Comparison of ENCODE assay signal across 1 cellular context in genomic region chr12:120602416-120602815, GRCh38.
TF ChIP-seq lines count a peak whose summit lies in the region.
"Not testable (repeated sequence)": the region's sequence is repeated elsewhere in the genome, so short reads cannot be mapped to it uniquely, and the experiment has no call there.

No MANE protein-coding gene starts in this region.

TF ChIP-seq in K562, 482 proteins besides CTCF, POLR2A, EP300 and RAD21 (continued from another document):
- TF ChIP-seq NFE2 (IDR thresholded peaks at IDR 0.05; ENCODE audit: low read depth) (peak; percentile 85), ZBTB7A (IDR thresholded peaks at IDR 0.05; ENCODE audit: borderline replicate concordance, control insufficient read depth, low read depth, low read length) (peak; percentile 32; the same call in 1 of the 2 replicates), PKNOX1 (IDR thresholded peaks at IDR 0.05) (0 out of 2 replicates have a peak, but pooled peaks have one; percentile 7), CEBPB (tag; IDR thresholded peaks at IDR 0.05) (peak; percentile 77), C11orf30 (IDR thresholded peaks at IDR 0.05; ENCODE audit: low read depth) (peak; percentile 15; the same call in 1 of the 2 replicates), FOSL1 (tag; conservative IDR thresholded peaks at IDR 0.05) (peak; percentile 50), CEBPG (tag; conservative IDR thresholded peaks at IDR 0.05 in 1 of 2, IDR thresholded peaks at IDR 0.05 in 1 of 2) (peak in 1 of 2 experiments; percentile 38; a peak in 1 of 4 replicates), ZNF384 (IDR thresholded peaks at IDR 0.05; ENCODE audit: low read depth, low read length) (peak; percentile 86), MAFK (IDR thresholded peaks at IDR 0.05; ENCODE audit: low read length) (peak; percentile 72), MAFF (IDR thresholded peaks at IDR 0.05; ENCODE audit: low read length) (peak; percentile 71), MAFG (tag; conservative IDR thresholded peaks at IDR 0.05) (peak; percentile 75), ESRRA (IDR thresholded peaks at IDR 0.05; ENCODE audit: borderline replicate concordance, low read depth) (peak; percentile 78), JUND (IDR thresholded peaks at IDR 0.05; ENCODE audit: borderline replicate concordance, low read depth, low read length) (peak; percentile 26; the same call in 1 of the 2 replicates), TRIM24 (IDR thresholded peaks at IDR 0.05) (0 out of 4 replicates have a peak, but pooled peaks of 1 of the 2 experiments have one; percentile 18)
- not testable (repeated sequence) for TF ChIP-seq CEBPG (CRISPR knock-in tag; IDR thresholded peaks at IDR 0.05); JUND (tag; IDR thresholded peaks at IDR 0.05; ENCODE audit: borderline replicate concordance, low read depth, low read length)
- TF ChIP-seq, protein P1, sequence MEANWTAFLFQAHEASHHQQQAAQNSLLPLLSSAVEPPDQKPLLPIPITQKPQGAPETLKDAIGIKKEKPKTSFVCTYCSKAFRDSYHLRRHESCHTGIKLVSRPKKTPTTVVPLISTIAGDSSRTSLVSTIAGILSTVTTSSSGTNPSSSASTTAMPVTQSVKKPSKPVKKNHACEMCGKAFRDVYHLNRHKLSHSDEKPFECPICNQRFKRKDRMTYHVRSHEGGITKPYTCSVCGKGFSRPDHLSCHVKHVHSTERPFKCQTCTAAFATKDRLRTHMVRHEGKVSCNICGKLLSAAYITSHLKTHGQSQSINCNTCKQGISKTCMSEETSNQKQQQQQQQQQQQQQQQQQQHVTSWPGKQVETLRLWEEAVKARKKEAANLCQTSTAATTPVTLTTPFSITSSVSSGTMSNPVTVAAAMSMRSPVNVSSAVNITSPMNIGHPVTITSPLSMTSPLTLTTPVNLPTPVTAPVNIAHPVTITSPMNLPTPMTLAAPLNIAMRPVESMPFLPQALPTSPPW (CRISPR knock-in tag; IDR thresholded peaks at IDR 0.05) = peak; percentile 53
